2 cellular contexts compared by ENCODE assay signal in the genomic region with DNA sequence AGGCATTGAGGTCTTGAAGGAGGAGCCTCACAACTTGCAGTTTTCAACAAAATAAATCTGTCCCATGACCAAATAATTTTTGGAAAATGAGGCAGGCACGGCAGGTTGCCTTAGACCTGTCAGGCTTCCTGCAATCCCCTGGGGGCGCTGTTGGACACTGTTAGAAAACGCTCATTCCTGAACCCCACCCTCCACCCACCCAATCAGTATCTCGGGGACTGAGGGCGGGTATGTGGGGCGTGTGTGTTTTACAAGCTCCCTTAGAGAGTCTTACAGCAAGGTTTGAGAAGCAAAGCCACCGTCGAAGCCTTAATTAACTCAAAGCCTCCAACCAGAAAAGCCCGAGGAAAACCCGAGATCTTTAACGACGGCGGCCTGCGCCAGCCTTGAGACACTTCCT.
TF ChIP-seq lines count a peak whose summit lies in the region.

No MANE protein-coding gene starts in this region.

TF ChIP-seq in K562, 482 proteins besides CTCF, POLR2A, EP300 and RAD21 (continued from another document):
- TF ChIP-seq, protein P1, sequence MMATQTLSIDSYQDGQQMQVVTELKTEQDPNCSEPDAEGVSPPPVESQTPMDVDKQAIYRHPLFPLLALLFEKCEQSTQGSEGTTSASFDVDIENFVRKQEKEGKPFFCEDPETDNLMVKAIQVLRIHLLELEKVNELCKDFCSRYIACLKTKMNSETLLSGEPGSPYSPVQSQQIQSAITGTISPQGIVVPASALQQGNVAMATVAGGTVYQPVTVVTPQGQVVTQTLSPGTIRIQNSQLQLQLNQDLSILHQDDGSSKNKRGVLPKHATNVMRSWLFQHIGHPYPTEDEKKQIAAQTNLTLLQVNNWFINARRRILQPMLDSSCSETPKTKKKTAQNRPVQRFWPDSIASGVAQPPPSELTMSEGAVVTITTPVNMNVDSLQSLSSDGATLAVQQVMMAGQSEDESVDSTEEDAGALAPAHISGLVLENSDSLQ (IDR thresholded peaks at IDR 0.05), result 0 out of 2 replicates have a peak, but pooled peaks have one; percentile 2
- TF ChIP-seq RBM39 (optimal IDR thresholded peaks at IDR 0.05; ENCODE audit: low read depth, low read length), result no peak
- no peak for TF ChIP-seq L3MBTL2 (IDR thresholded peaks at IDR 0.05)
- TF ChIP-seq ETV6 (IDR thresholded peaks at IDR 0.05; ENCODE audit: borderline replicate concordance in 1 of 2, low read depth in 2 of 2, low read length in 1 of 2), result no peak
- no peak for TF ChIP-seq ETV6 (CRISPR knock-in tag; IDR thresholded peaks at IDR 0.05; ENCODE audit: borderline replicate concordance)

TF ChIP-seq in neural cell, 6 proteins besides CTCF, POLR2A, EP300 and RAD21 (continued from another document):
- TF ChIP-seq, protein P2, sequence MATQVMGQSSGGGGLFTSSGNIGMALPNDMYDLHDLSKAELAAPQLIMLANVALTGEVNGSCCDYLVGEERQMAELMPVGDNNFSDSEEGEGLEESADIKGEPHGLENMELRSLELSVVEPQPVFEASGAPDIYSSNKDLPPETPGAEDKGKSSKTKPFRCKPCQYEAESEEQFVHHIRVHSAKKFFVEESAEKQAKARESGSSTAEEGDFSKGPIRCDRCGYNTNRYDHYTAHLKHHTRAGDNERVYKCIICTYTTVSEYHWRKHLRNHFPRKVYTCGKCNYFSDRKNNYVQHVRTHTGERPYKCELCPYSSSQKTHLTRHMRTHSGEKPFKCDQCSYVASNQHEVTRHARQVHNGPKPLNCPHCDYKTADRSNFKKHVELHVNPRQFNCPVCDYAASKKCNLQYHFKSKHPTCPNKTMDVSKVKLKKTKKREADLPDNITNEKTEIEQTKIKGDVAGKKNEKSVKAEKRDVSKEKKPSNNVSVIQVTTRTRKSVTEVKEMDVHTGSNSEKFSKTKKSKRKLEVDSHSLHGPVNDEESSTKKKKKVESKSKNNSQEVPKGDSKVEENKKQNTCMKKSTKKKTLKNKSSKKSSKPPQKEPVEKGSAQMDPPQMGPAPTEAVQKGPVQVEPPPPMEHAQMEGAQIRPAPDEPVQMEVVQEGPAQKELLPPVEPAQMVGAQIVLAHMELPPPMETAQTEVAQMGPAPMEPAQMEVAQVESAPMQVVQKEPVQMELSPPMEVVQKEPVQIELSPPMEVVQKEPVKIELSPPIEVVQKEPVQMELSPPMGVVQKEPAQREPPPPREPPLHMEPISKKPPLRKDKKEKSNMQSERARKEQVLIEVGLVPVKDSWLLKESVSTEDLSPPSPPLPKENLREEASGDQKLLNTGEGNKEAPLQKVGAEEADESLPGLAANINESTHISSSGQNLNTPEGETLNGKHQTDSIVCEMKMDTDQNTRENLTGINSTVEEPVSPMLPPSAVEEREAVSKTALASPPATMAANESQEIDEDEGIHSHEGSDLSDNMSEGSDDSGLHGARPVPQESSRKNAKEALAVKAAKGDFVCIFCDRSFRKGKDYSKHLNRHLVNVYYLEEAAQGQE (IDR thresholded peaks at IDR 0.05; ENCODE audit: borderline replicate concordance), result peak; percentile 24
